ENCODE assay signal across 1 cellular context in the genomic region with DNA sequence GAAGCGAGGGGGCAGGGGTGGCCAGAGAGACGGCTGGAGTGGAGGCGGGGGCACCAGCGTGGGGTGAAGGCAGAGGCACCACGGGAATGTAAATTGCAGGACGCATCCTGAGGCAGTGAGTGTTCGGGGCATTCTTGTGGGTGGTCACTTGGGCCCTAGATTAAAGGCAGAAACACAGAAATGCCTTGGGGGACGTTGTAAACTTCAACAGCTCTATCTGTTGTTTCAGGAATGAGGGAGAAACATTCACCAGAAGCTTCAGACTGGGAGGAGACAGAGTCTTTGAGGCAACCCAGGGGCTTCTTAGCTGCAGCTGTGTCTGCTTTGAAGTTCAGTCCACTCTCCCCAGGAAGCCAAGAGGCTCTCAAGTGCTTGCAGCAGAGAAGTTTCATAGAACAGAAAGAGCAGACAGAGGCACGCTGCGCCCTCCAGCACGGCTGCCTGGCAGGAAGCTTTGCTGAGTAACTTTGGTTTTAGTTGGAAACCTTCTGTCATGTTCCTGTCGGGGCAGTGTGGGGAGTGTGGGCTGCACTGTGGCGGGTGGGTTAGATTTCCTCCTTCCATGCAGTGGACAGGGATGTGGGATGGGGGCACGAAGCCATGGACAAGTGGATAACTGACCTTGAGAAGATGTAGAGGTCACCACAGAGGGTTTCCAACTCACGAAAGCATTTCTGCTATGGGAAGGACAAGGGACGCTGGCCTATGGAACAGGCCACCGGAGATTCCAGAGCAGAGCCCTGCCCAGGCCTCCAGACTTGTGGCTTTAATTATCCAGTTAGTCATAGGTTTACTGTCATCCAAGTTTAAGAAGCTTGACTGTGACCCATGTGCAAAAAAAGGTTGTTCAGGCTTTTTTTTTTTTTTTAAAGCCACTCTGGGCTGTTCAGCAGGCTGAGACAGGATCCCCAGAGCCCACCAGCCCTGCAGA.
A peak's percentile ranks its signal among the peaks of the same experiment; 100 is the strongest.
TF ChIP-seq lines count a peak whose summit lies in the region.

No MANE protein-coding gene starts in this region.

TF ChIP-seq in HepG2, 621 proteins besides CTCF, POLR2A, EP300 and RAD21 (continued from another document and continues in another):
- TF ChIP-seq, protein P1, sequence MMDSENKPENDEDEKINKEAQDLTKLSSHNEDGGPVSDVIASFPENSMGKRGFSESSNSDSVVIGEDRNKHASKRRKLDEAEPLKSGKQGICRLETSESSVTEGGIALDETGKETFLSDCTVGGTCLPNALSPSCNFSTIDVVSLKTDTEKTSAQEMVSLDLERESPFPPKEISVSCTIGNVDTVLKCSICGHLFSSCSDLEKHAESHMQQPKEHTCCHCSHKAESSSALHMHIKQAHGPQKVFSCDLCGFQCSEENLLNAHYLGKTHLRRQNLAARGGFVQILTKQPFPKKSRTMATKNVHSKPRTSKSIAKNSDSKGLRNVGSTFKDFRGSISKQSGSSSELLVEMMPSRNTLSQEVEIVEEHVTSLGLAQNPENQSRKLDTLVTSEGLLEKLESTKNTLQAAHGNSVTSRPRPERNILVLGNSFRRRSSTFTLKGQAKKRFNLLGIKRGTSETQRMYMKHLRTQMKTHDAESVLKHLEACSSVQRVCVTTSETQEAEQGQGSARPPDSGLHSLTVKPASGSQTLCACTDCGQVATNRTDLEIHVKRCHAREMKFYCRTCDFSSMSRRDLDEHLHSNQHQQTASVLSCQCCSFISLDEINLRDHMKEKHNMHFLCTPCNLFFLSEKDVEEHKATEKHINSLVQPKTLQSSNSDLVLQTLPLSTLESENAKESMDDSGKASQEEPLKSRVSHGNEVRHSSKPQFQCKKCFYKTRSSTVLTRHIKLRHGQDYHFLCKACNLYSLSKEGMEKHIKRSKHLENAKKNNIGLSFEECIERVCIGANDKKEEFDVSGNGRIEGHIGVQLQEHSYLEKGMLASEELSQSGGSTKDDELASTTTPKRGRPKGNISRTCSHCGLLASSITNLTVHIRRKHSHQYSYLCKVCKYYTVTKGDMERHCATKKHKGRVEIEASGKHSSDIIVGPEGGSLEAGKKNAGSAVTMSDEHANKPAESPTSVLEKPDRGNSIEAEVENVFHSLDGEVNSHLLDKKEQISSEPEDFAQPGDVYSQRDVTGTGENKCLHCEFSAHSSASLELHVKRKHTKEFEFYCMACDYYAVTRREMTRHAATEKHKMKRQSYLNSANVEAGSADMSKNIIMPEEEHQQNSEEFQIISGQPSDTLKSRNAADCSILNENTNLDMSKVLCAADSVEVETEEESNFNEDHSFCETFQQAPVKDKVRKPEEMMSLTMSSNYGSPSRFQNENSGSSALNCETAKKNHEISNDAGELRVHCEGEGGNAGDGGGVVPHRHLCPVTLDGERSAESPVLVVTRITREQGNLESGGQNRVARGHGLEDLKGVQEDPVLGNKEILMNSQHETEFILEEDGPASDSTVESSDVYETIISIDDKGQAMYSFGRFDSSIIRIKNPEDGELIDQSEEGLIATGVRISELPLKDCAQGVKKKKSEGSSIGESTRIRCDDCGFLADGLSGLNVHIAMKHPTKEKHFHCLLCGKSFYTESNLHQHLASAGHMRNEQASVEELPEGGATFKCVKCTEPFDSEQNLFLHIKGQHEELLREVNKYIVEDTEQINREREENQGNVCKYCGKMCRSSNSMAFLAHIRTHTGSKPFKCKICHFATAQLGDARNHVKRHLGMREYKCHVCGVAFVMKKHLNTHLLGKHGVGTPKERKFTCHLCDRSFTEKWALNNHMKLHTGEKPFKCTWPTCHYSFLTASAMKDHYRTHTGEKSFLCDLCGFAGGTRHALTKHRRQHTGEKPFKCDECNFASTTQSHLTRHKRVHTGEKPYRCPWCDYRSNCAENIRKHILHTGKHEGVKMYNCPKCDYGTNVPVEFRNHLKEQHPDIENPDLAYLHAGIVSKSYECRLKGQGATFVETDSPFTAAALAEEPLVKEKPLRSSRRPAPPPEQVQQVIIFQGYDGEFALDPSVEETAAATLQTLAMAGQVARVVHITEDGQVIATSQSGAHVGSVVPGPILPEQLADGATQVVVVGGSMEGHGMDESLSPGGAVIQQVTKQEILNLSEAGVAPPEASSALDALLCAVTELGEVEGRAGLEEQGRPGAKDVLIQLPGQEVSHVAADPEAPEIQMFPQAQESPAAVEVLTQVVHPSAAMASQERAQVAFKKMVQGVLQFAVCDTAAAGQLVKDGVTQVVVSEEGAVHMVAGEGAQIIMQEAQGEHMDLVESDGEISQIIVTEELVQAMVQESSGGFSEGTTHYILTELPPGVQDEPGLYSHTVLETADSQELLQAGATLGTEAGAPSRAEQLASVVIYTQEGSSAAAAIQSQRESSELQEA (CRISPR knock-in tag; IDR thresholded peaks at IDR 0.05; ENCODE audit: not compliant biosample characterization), result no peak
- TF ChIP-seq YY1 (IDR thresholded peaks at IDR 0.05; ENCODE audit: insufficient read depth, insufficient replicate concordance, low read depth, low read length) (no peak), MIER2 (CRISPR knock-in tag; IDR thresholded peaks at IDR 0.05) (no peak), ZNF569 (CRISPR knock-in tag; IDR thresholded peaks at IDR 0.05; ENCODE audit: borderline replicate concordance) (no peak), TARDBP (CRISPR knock-in tag; IDR thresholded peaks at IDR 0.05) (0 out of 2 replicates have a peak, but pooled peaks have one; percentile 55), NFIC (IDR thresholded peaks at IDR 0.05; ENCODE audit: low read length) (no peak), ZNF670 (CRISPR knock-in tag; IDR thresholded peaks at IDR 0.05; ENCODE audit: borderline replicate concordance) (no peak), ZNF619 (CRISPR knock-in tag; IDR thresholded peaks at IDR 0.05) (0 out of 2 replicates have a peak, but pooled peaks have one; percentile 38), POLR2AphosphoS5 (IDR thresholded peaks at IDR 0.05; ENCODE audit: low read depth, low read length) (no peak), ZNF652 (CRISPR knock-in tag; IDR thresholded peaks at IDR 0.05; ENCODE audit: borderline replicate concordance, low read depth) (no peak), ZNF781 (CRISPR knock-in tag; IDR thresholded peaks at IDR 0.05; ENCODE audit: borderline replicate concordance, not compliant biosample characterization) (no peak), TP53 (CRISPR knock-in tag; conservative IDR thresholded peaks at IDR 0.05) (no peak), ZNF563 (CRISPR knock-in tag; IDR thresholded peaks at IDR 0.05) (no peak), ZNF33B (CRISPR knock-in tag; IDR thresholded peaks at IDR 0.05) (no peak), NR2F6 (IDR thresholded peaks at IDR 0.05) (no peak), NR2F6 (CRISPR knock-in tag; IDR thresholded peaks at IDR 0.05) (no peak), ZNF678 (CRISPR knock-in tag; IDR thresholded peaks at IDR 0.05) (no peak), KLF13 (CRISPR knock-in tag; IDR thresholded peaks at IDR 0.05) (no peak), SUZ12 (IDR thresholded peaks at IDR 0.05; ENCODE audit: low read depth, low read length) (no peak), NCOA2 (CRISPR knock-in tag; IDR thresholded peaks at IDR 0.05) (no peak), ZNF850 (CRISPR knock-in tag; conservative IDR thresholded peaks at IDR 0.05) (no peak), SMARCE1 (IDR thresholded peaks at IDR 0.05; ENCODE audit: borderline replicate concordance) (no peak)
- TF ChIP-seq, protein P2, sequence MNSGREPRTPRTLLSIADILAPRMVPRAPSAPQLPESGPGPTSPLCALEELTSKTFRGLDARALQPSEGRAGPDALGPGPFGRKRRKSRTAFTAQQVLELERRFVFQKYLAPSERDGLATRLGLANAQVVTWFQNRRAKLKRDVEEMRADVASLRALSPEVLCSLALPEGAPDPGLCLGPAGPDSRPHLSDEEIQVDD (CRISPR knock-in tag; IDR thresholded peaks at IDR 0.05; ENCODE audit: borderline replicate concordance), result no peak
- TF ChIP-seq, protein P3, sequence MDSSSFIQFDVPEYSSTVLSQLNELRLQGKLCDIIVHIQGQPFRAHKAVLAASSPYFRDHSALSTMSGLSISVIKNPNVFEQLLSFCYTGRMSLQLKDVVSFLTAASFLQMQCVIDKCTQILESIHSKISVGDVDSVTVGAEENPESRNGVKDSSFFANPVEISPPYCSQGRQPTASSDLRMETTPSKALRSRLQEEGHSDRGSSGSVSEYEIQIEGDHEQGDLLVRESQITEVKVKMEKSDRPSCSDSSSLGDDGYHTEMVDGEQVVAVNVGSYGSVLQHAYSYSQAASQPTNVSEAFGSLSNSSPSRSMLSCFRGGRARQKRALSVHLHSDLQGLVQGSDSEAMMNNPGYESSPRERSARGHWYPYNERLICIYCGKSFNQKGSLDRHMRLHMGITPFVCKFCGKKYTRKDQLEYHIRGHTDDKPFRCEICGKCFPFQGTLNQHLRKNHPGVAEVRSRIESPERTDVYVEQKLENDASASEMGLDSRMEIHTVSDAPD (CRISPR knock-in tag; IDR thresholded peaks at IDR 0.05), result no peak
- TF ChIP-seq, protein P4, sequence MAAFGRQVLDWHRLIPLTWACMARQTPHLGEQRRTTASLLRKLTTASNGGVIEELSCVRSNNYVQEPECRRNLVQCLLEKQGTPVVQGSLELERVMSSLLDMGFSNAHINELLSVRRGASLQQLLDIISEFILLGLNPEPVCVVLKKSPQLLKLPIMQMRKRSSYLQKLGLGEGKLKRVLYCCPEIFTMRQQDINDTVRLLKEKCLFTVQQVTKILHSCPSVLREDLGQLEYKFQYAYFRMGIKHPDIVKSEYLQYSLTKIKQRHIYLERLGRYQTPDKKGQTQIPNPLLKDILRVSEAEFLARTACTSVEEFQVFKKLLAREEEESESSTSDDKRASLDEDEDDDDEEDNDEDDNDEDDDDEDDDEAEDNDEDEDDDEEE (CRISPR knock-in tag; IDR thresholded peaks at IDR 0.05), result no peak
- TF ChIP-seq, protein P5, sequence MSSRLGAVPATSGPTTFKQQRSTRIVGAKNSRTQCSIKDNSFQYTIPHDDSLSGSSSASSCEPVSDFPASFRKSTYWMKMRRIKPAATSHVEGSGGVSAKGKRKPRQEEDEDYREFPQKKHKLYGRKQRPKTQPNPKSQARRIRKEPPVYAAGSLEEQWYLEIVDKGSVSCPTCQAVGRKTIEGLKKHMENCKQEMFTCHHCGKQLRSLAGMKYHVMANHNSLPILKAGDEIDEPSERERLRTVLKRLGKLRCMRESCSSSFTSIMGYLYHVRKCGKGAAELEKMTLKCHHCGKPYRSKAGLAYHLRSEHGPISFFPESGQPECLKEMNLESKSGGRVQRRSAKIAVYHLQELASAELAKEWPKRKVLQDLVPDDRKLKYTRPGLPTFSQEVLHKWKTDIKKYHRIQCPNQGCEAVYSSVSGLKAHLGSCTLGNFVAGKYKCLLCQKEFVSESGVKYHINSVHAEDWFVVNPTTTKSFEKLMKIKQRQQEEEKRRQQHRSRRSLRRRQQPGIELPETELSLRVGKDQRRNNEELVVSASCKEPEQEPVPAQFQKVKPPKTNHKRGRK (CRISPR knock-in tag; IDR thresholded peaks at IDR 0.05), result no peak
- TF ChIP-seq, protein P6, sequence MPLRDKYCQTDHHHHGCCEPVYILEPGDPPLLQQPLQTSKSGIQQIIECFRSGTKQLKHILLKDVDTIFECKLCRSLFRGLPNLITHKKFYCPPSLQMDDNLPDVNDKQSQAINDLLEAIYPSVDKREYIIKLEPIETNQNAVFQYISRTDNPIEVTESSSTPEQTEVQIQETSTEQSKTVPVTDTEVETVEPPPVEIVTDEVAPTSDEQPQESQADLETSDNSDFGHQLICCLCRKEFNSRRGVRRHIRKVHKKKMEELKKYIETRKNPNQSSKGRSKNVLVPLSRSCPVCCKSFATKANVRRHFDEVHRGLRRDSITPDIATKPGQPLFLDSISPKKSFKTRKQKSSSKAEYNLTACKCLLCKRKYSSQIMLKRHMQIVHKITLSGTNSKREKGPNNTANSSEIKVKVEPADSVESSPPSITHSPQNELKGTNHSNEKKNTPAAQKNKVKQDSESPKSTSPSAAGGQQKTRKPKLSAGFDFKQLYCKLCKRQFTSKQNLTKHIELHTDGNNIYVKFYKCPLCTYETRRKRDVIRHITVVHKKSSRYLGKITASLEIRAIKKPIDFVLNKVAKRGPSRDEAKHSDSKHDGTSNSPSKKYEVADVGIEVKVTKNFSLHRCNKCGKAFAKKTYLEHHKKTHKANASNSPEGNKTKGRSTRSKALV (CRISPR knock-in tag; IDR thresholded peaks at IDR 0.05), result no peak
- TF ChIP-seq, protein P7, sequence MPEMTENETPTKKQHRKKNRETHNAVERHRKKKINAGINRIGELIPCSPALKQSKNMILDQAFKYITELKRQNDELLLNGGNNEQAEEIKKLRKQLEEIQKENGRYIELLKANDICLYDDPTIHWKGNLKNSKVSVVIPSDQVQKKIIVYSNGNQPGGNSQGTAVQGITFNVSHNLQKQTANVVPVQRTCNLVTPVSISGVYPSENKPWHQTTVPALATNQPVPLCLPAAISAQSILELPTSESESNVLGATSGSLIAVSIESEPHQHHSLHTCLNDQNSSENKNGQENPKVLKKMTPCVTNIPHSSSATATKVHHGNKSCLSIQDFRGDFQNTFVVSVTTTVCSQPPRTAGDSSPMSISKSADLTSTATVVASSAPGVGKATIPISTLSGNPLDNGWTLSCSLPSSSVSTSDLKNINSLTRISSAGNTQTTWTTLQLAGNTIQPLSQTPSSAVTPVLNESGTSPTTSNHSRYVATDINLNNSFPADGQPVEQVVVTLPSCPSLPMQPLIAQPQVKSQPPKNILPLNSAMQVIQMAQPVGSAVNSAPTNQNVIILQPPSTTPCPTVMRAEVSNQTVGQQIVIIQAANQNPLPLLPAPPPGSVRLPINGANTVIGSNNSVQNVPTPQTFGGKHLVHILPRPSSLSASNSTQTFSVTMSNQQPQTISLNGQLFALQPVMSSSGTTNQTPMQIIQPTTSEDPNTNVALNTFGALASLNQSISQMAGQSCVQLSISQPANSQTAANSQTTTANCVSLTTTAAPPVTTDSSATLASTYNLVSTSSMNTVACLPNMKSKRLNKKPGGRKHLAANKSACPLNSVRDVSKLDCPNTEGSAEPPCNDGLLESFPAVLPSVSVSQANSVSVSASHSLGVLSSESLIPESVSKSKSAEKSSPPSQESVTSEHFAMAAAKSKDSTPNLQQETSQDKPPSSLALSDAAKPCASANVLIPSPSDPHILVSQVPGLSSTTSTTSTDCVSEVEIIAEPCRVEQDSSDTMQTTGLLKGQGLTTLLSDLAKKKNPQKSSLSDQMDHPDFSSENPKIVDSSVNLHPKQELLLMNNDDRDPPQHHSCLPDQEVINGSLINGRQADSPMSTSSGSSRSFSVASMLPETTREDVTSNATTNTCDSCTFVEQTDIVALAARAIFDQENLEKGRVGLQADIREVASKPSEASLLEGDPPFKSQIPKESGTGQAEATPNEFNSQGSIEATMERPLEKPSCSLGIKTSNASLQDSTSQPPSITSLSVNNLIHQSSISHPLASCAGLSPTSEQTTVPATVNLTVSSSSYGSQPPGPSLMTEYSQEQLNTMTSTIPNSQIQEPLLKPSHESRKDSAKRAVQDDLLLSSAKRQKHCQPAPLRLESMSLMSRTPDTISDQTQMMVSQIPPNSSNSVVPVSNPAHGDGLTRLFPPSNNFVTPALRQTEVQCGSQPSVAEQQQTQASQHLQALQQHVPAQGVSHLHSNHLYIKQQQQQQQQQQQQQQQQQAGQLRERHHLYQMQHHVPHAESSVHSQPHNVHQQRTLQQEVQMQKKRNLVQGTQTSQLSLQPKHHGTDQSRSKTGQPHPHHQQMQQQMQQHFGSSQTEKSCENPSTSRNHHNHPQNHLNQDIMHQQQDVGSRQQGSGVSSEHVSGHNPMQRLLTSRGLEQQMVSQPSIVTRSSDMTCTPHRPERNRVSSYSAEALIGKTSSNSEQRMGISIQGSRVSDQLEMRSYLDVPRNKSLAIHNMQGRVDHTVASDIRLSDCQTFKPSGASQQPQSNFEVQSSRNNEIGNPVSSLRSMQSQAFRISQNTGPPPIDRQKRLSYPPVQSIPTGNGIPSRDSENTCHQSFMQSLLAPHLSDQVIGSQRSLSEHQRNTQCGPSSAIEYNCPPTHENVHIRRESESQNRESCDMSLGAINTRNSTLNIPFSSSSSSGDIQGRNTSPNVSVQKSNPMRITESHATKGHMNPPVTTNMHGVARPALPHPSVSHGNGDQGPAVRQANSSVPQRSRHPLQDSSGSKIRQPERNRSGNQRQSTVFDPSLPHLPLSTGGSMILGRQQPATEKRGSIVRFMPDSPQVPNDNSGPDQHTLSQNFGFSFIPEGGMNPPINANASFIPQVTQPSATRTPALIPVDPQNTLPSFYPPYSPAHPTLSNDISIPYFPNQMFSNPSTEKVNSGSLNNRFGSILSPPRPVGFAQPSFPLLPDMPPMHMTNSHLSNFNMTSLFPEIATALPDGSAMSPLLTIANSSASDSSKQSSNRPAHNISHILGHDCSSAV (CRISPR knock-in tag; IDR thresholded peaks at IDR 0.05; ENCODE audit: borderline replicate concordance), result no peak
